ENCODE assay signal across 21 cellular contexts in genomic region chr13:36516225-36516624, GRCh38.
DNase-seq lines count a peak whose midpoint lies in the region; ATAC-seq, FAIRE-seq and TF ChIP-seq lines count a peak whose summit lies in the region.
"Had no signal": no experiment of that assay in that cellular context is flagged by ENCODE, and none has a peak within 500 bp of the region (broad histone marks: within the 10 kb centered on the region; RNA-seq: fewer than 3 reads in every experiment).

No MANE protein-coding gene starts in this region.

- no peaks in the 10 kb centered on the region for H3K9me1 ChIP-seq in K562 (ENCODE audit: control insufficient read depth, insufficient read depth, low read length)

- H3K79me2 ChIP-seq in HepG2 (ENCODE audit: insufficient read depth, low read length) = no peaks in the 10 kb centered on the region
- no peaks in the 10 kb centered on the region for H3K79me2 ChIP-seq in K562 (ENCODE audit: control insufficient read depth, insufficient read depth, low read length)

- TF ChIP-seq POLR2A in HepG2 (IDR thresholded peaks at IDR 0.05; ENCODE audit: insufficient read depth in 1 of 2, low read depth in 2 of 2, low read length in 2 of 2) (no peak), right lobe of liver (IDR thresholded peaks at IDR 0.05) (no peak), K562 (conservative IDR thresholded peaks at IDR 0.05) (no peak)

- H3K4me1 Mint-ChIP-seq in CD8-positive, alpha-beta T cell (ENCODE audit: low read depth) = no peaks in the 10 kb centered on the region
- H3K4me1 Mint-ChIP-seq: CD8-positive, alpha-beta memory T cell had no signal

- H2AFZ ChIP-seq in HepG2 (ENCODE audit: low read length) (no peak overlapping the region), K562 (ENCODE audit: low read depth, low read length) (no peak overlapping the region)

- peak overlapping the region; percentile 14 for H3K27ac Mint-ChIP-seq in CD8-positive, alpha-beta T cell
- H3K27ac Mint-ChIP-seq: CD4-positive, alpha-beta T cell; CD8-positive, alpha-beta memory T cell had no signal

- H3K4me3 ChIP-seq in HepG2 (replicated peaks in 1 of 3; ENCODE audit: insufficient read depth in 1 of 3, low read depth in 2 of 3, low read length in 3 of 3) = no peak overlapping the region
- H3K4me3 ChIP-seq in right lobe of liver = no peak overlapping the region
- no peak overlapping the region for H3K4me3 ChIP-seq in CD8-positive, alpha-beta T cell (ENCODE audit: low read depth, low read length)
- peak overlapping the region; percentile 47; the same call in 1 of the 2 replicates for H3K4me3 ChIP-seq in SK-N-MC
- H3K4me3 ChIP-seq in K562 = no peak overlapping the region
- H3K4me3 ChIP-seq: BLaER1 treated with 17β-estradiol and CSF1 and Interleukin-3, amounts not matched to agents 10 nM and 100 nM had no signal

- in situ Hi-C loops in HepG2 (cut with HindIII; ENCODE audit: extremely low pct_ligation_motif_present, low pct_unique_long_range_greater_than_20kb) (no loop called here), K562 (cut with MboI) (no loop called here)

- TF ChIP-seq EP300 in HepG2 (IDR thresholded peaks at IDR 0.05; ENCODE audit: low read depth in 2 of 2, low read length in 2 of 2) = no peak
- TF ChIP-seq EP300 in HepG2 (CRISPR knock-in tag; IDR thresholded peaks at IDR 0.05; ENCODE audit: borderline replicate concordance) = no peak
- no peak for TF ChIP-seq EP300 in K562 (IDR thresholded peaks at IDR 0.05; ENCODE audit: low read length)

- H3K9me3 ChIP-seq in HepG2 (ENCODE audit: low read length) (no peaks in the 10 kb centered on the region), right lobe of liver (no peaks in the 10 kb centered on the region), SK-N-MC (ENCODE audit: low read depth, low read length) (no peaks in the 10 kb centered on the region), K562 (replicated peaks; ENCODE audit: control insufficient read depth, insufficient read depth, low read depth, low read length) (no peaks in the 10 kb centered on the region)
- H3K9me3 ChIP-seq in CD8-positive, alpha-beta T cell (ENCODE audit: low read length) = no peaks in the 10 kb centered on the region
- H3K9me3 ChIP-seq: BE2C; BLaER1 treated with 17β-estradiol and CSF1 and Interleukin-3, amounts not matched to agents 10 nM and 100 nM had no signal

- no peaks in the 10 kb centered on the region for H3K27me3 Mint-ChIP-seq in CD8-positive, alpha-beta T cell (ENCODE audit: low read depth)
- H3K27me3 Mint-ChIP-seq: CD8-positive, alpha-beta memory T cell had no signal

- CTCF ChIA-PET in HepG2 (lab: Yijun Ruan, JAX; ENCODE audit: low intra/inter-chr PET ratio, low total read pairs) = no interaction called here
- CTCF ChIA-PET in CD8-positive, alpha-beta T cell (lab: Charles Lee) = interaction anchor here (0.6 kb wide), 1 partner anchor 14 kb away, joined by 3 read pairs; no protein-coding TSS in a partner anchor
- CTCF ChIA-PET in K562 (lab: Yijun Ruan, JAX; ENCODE audit: low intra/inter-chr PET ratio) = no interaction called here

- H3K9ac ChIP-seq in HepG2 (ENCODE audit: insufficient read depth, low read depth, low read length) (no peak overlapping the region), SK-N-MC (ENCODE audit: insufficient read length) (no peak overlapping the region), K562 (ENCODE audit: insufficient read depth in 1 of 2, low read depth in 2 of 2, low read length in 2 of 2) (no peak overlapping the region)
- H3K9ac ChIP-seq: BLaER1 treated with 17β-estradiol and CSF1 and Interleukin-3, amounts not matched to agents 10 nM and 100 nM had no signal

- POLR2A ChIA-PET in HepG2 (lab: Yijun Ruan, JAX) (no interaction called here), K562 (lab: Yijun Ruan, JAX) (no interaction called here)
- POLR2A ChIA-PET in CD8-positive, alpha-beta T cell (lab: Charles Lee) = no interaction called here

- no peaks in the 10 kb centered on the region for H3K9me3 Mint-ChIP-seq in CD8-positive, alpha-beta T cell

- H3K4me2 ChIP-seq in HepG2 (ENCODE audit: low read depth, low read length) = no peak overlapping the region
- H3K4me2 ChIP-seq in K562 (ENCODE audit: insufficient read depth, low read length) = no peak overlapping the region

- TF ChIP-seq CTCF in HepG2 (CRISPR knock-in tag; IDR thresholded peaks at IDR 0.05) = no peak
- no peak for TF ChIP-seq CTCF in right lobe of liver (IDR thresholded peaks at IDR 0.05)
- no peak for TF ChIP-seq CTCF in CD8-positive, alpha-beta T cell (IDR thresholded peaks at IDR 0.05)
- no peak for TF ChIP-seq CTCF in K562 (IDR thresholded peaks at IDR 0.05 in 2 of 3, conservative IDR thresholded peaks at IDR 0.05 in 1 of 3; ENCODE audit: insufficient read depth in 2 of 3, low read depth in 1 of 3, low read length in 3 of 3)

- TF ChIP-seq RAD21 in HepG2 (CRISPR knock-in tag; IDR thresholded peaks at IDR 0.05) (no peak), K562 (CRISPR knock-in tag; conservative IDR thresholded peaks at IDR 0.05 in 1 of 2, IDR thresholded peaks at IDR 0.05 in 1 of 2) (no peak)

- H3K4me3 Mint-ChIP-seq in CD8-positive, alpha-beta T cell = no peak overlapping the region
- H3K4me3 Mint-ChIP-seq: CD4-positive, alpha-beta T cell had no signal

- H3K27ac ChIP-seq in HepG2 (ENCODE audit: extremely low read length, insufficient read depth, low read length) (no peak overlapping the region), right lobe of liver (no peak overlapping the region), SK-N-MC (peak overlapping the region; percentile 92), K562 (ENCODE audit: extremely low read depth, low read depth, low read length) (no peak overlapping the region)
- H3K27ac ChIP-seq in CD8-positive, alpha-beta T cell (ENCODE audit: low read depth, low read length) = no peak overlapping the region
- H3K27ac ChIP-seq: 22Rv1; BLaER1 treated with 17β-estradiol and CSF1 and Interleukin-3, amounts not matched to agents 10 nM and 100 nM; C4-2B had no signal

- H3K4me1 ChIP-seq in HepG2 (ENCODE audit: insufficient read depth, low read length) (no peaks in the 10 kb centered on the region), right lobe of liver (no peaks in the 10 kb centered on the region), K562 (replicated peaks in 1 of 2; ENCODE audit: control insufficient read depth in 2 of 2, insufficient read depth in 2 of 2, low read length in 2 of 2) (no peaks in the 10 kb centered on the region)
- no peaks in the 10 kb centered on the region for H3K4me1 ChIP-seq in CD8-positive, alpha-beta T cell (ENCODE audit: insufficient read depth, low read length)
- H3K4me1 ChIP-seq: BE2C had no signal

- no peaks in the 10 kb centered on the region for H3K36me3 ChIP-seq in HepG2 (replicated peaks in 1 of 2; ENCODE audit: control insufficient read depth in 1 of 2, insufficient read depth in 2 of 2, low read length in 2 of 2)
- no peaks in the 10 kb centered on the region for H3K36me3 ChIP-seq in right lobe of liver
- H3K36me3 ChIP-seq in CD8-positive, alpha-beta T cell (ENCODE audit: insufficient read depth, low read length) = no peaks in the 10 kb centered on the region
- H3K36me3 ChIP-seq in SK-N-MC (ENCODE audit: insufficient read depth, low read length) = no peaks in the 10 kb centered on the region
- H3K36me3 ChIP-seq in K562 (ENCODE audit: control insufficient read depth, insufficient read depth, low read length) = no peaks in the 10 kb centered on the region
- H3K36me3 ChIP-seq: BE2C; BLaER1 treated with 17β-estradiol and CSF1 and Interleukin-3, amounts not matched to agents 10 nM and 100 nM had no signal

- WGBS in HepG2 (ENCODE audit: low lambda C conversion rate) = 6% methylated on average over 2 of the region's 2 CpGs
- 57% methylated on average over 2 of the region's 2 CpGs for WGBS in right lobe of liver (ENCODE audit: insufficient coverage, low coverage, low lambda C conversion rate, missing lambda C conversion rate)
- 0% methylated on average over 2 of the region's 2 CpGs for WGBS in K562 (ENCODE audit: insufficient coverage, low coverage, missing lambda C conversion rate)

- FAIRE-seq in HepG2 (lab: Jason Lieb, UNC) (no peak), K562 (lab: Jason Lieb, UNC) (no peak)
- FAIRE-seq: G401.6, GM12891, GM19239 had no signal

- DNase-seq in HepG2 (ENCODE audit: low spot score) (no peak), right lobe of liver (no peak), SK-N-MC (ENCODE audit: low read depth, low spot score) (no peak), K562 (ENCODE audit: extremely low read depth in 1 of 4, low spot score in 3 of 4) (no peak), DMS 273 treated with DMSO at 0.1 percent for 48 hours (lab: John Stamatoyannopoulos, UW) (no peak), NCI-H510A (lab: John Stamatoyannopoulos, UW) (no peak)
- DNase-seq in CD8-positive, alpha-beta T cell = no peak
- no peak for DNase-seq in stimulated activated CD8-positive, alpha-beta memory T cell treated with anti-CD3 and anti-CD28 coated beads, Interleukin-4, amount 100 ng/mL, for 48 hours
- DNase-seq: ACHN; BE2C; CD4-positive, alpha-beta T cell; CD8-positive, alpha-beta memory T cell; COR-L47; DMS79 treated with DMSO at 0.1 percent for 48 hours; GF-D8 had no signal

- H4K20me1 ChIP-seq in HepG2 (ENCODE audit: insufficient read depth, low read length) = no peaks in the 10 kb centered on the region
- no peaks in the 10 kb centered on the region for H4K20me1 ChIP-seq in K562 (replicated peaks; ENCODE audit: control insufficient read depth, insufficient read depth, low read length)
- H4K20me1 ChIP-seq: BLaER1 treated with 17β-estradiol and CSF1 and Interleukin-3, amounts not matched to agents 10 nM and 100 nM had no signal

- intact Hi-C loops in HepG2 (cut with micrococcal nuclease; ENCODE audit: unreplicated experiment) = no loop called here
- intact Hi-C loops in right lobe of liver (cut with DNase I) = no loop called here
- intact Hi-C loops in CD8-positive, alpha-beta T cell (cut with DNase I, micrococcal nuclease) = no loop called here
- intact Hi-C loops in K562 (cut with micrococcal nuclease) = no loop called here

- H3K27me3 ChIP-seq in HepG2 (ENCODE audit: control insufficient read depth in 1 of 2, insufficient read depth in 2 of 2, low read length in 2 of 2) = no peaks in the 10 kb centered on the region; a peak in 1 of 5 replicates
- no peaks in the 10 kb centered on the region for H3K27me3 ChIP-seq in right lobe of liver
- H3K27me3 ChIP-seq in CD8-positive, alpha-beta T cell (ENCODE audit: insufficient read depth, low read length) = no peaks in the 10 kb centered on the region
- no peaks in the 10 kb centered on the region for H3K27me3 ChIP-seq in K562 (ENCODE audit: control insufficient read depth in 2 of 2, insufficient read depth in 2 of 2, low read length in 2 of 2)
- H3K27me3 ChIP-seq: BE2C; BLaER1 treated with 17β-estradiol and CSF1 and Interleukin-3, amounts not matched to agents 10 nM and 100 nM had no signal

- no peaks in the 10 kb centered on the region for H3K36me3 Mint-ChIP-seq in CD8-positive, alpha-beta T cell
- H3K36me3 Mint-ChIP-seq: CD8-positive, alpha-beta memory T cell had no signal

- no peak for ATAC-seq in HepG2
- ATAC-seq in right lobe of liver = no peak
- ATAC-seq in CD8-positive, alpha-beta T cell = no peak
- no peak for ATAC-seq in K562

- BruUV-seq in HepG2 (replicated peaks; lab: Mats Ljungman, UMichigan) (no TSS peak), K562 (replicated peaks; lab: Mats Ljungman, UMichigan) (no TSS peak)

TF ChIP-seq in HepG2, 621 proteins besides CTCF, POLR2A, EP300 and RAD21 (continues in another document):
- TF ChIP-seq MAFF (IDR thresholded peaks at IDR 0.05; ENCODE audit: low read depth, low read length) (peak; percentile 75), ZSCAN22 (CRISPR knock-in tag; IDR thresholded peaks at IDR 0.05) (no peak)

TF ChIP-seq in K562, 482 proteins besides CTCF, POLR2A, EP300 and RAD21 (continues in another document):
- TF ChIP-seq ZNF316 (IDR thresholded peaks at IDR 0.05) = peak; percentile 18; the same call in 1 of the 2 replicates

Comparison
In these comparisons a context has a peak if more than half of its experiments do, and no peak if none do; other contexts are left out.
1. Of the 241 proteins assayed by ChIP-seq in both HepG2 and K562: peak only in HepG2: MAFF and MAFK; only in K562: none; in both: none; in neither: 239.